In genomic region chr4:156547891-156548290, GRCh38 we compare ENCODE assay signal across 1 cellular context.
TF ChIP-seq lines count a peak whose summit lies in the region.

No MANE protein-coding gene starts in this region.

TF ChIP-seq in IMR-90, 13 proteins besides CTCF, POLR2A, EP300 and RAD21 (continued from another document):
- TF ChIP-seq MXI1 (IDR thresholded peaks at IDR 0.05; ENCODE audit: borderline replicate concordance, low read depth, low read length) (no peak), FOS (IDR thresholded peaks at IDR 0.05; ENCODE audit: low read depth, low read length) (no peak), BHLHE40 (IDR thresholded peaks at IDR 0.05; ENCODE audit: low read depth, low read length) (no peak), RFX5 (IDR thresholded peaks at IDR 0.05; ENCODE audit: low read depth, low read length) (no peak)
